Comparison of ENCODE assay signal across 12 cellular contexts in the genomic region with DNA sequence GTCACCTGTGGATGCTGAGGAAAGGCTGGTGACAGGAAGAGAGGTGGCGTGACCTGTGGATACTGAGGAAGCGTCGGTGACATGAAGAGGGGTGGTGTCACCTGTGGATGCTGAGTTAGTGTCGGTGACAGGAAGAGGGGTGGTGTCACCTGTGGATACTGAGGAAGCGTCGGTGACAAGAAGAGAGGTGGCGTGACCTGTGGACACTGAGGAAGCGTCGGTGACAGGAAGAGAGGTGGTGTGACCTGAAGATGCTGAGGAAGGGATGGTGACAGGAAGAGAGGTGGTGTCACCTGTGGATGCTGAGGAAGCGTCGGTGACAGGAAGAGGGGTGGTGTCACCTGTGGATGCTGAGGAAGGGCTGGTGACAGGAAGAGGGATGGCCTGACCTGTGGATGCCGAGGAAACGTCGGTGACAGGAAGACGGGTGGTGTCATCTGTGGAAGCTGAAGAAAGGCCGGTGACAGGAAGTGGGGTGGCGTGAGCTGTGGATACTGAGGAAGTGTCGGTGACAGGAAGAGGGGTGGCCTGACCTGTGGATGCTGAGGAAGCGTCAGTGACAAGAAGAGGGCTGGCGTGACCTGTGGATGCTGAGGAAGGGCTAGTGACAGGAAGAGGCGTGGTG. TPM values are rescaled to one million over a fixed set of nuclear protein-coding genes. Genes with fewer than 3 reads are reported as not detected.
DNase-seq lines count a peak whose midpoint lies in the region; ATAC-seq and TF ChIP-seq lines count a peak whose summit lies in the region.
"Not testable (repeated sequence)": the region's sequence is repeated elsewhere in the genome, so short reads cannot be mapped to it uniquely, and the experiment has no call there.
"Had no signal": no experiment of that assay in that cellular context is flagged by ENCODE, and none has a peak within 500 bp of the region (broad histone marks: within the 10 kb centered on the region; RNA-seq: fewer than 3 reads in every experiment).

No MANE protein-coding gene starts in this region.

- peaks cover 72 to 80% (median 78%) of the 10 kb centered on the region in 3 donors for H3K4me1 Mint-ChIP-seq in CD8-positive, alpha-beta memory T cell
- H3K4me1 Mint-ChIP-seq in activated CD4-positive, alpha-beta T cell treated with anti-CD3 and anti-CD28 coated beads for 36 hours, result peaks cover 61% of the 10 kb centered on the region
- H3K4me1 Mint-ChIP-seq in activated T-cell treated with anti-CD3 and anti-CD28 coated beads, Interleukin-2, amount 50 U/mL, for 24 hours (ENCODE audit: low read depth), result peaks cover 64% of the 10 kb centered on the region
- peaks cover 26% of the 10 kb centered on the region for H3K4me1 Mint-ChIP-seq in endothelial cell (ENCODE audit: unreplicated experiment)

- H3K4me3 Mint-ChIP-seq in CD8-positive, alpha-beta memory T cell, result peak overlapping the region; percentile 31 to 80 (median 64)
- not testable (repeated sequence) for H3K4me3 Mint-ChIP-seq in activated CD4-positive, alpha-beta T cell treated with anti-CD3 and anti-CD28 coated beads for 36 hours; activated T-cell treated with anti-CD3 and anti-CD28 coated beads, Interleukin-2, amount 50 U/mL, for 24 hours
- peak overlapping the region; percentile 62 for H3K4me3 Mint-ChIP-seq in endothelial cell (ENCODE audit: unreplicated experiment)

- H3K4me1 ChIP-seq in CD8-positive, alpha-beta memory T cell (ENCODE audit: insufficient read depth, low read length), result peaks cover 30% of the 10 kb centered on the region
- not testable (repeated sequence) for H3K4me1 ChIP-seq in aorta (ENCODE audit: control insufficient read depth in 1 of 2, insufficient read depth in 2 of 2, low read length in 2 of 2)

- not testable (repeated sequence) for H3K27ac ChIP-seq in CD8-positive, alpha-beta memory T cell (ENCODE audit: low read depth, low read length); aorta (ENCODE audit: low read depth in 1 of 2, low read length in 2 of 2)

- H3K9me3 ChIP-seq in CD8-positive, alpha-beta memory T cell (ENCODE audit: low read length), result peaks cover 15% of the 10 kb centered on the region
- H3K9me3 ChIP-seq in aorta (ENCODE audit: control insufficient read depth, low read length), result not testable (repeated sequence)

- CTCF ChIA-PET in CD8-positive, alpha-beta memory T cell (lab: Charles Lee); activated CD4-positive, alpha-beta T cell treated with anti-CD3 and anti-CD28 coated beads for 36 hours (lab: Charles Lee): not testable (repeated sequence)

- H3K4me3 ChIP-seq in CD8-positive, alpha-beta memory T cell (ENCODE audit: low read length); aorta (ENCODE audit: low read length in 2 of 2): not testable (repeated sequence)

- H3K27ac Mint-ChIP-seq in CD8-positive, alpha-beta memory T cell, result peak overlapping the region in 7 of 8 donors; percentile 71 to 99 (median 89)
- H3K27ac Mint-ChIP-seq in activated CD4-positive, alpha-beta T cell treated with anti-CD3 and anti-CD28 coated beads for 36 hours, result peak overlapping the region; percentile 56
- peak overlapping the region; percentile 84 for H3K27ac Mint-ChIP-seq in activated T-cell treated with anti-CD3 and anti-CD28 coated beads, Interleukin-2, amount 50 U/mL, for 24 hours
- H3K27ac Mint-ChIP-seq in activated naive CD4-positive, alpha-beta T cell treated with anti-CD3 and anti-CD28 coated beads, Interleukin-2, amount 50 U/mL, for 72 hours, result peak overlapping the region; percentile 7 to 83
- H3K27ac Mint-ChIP-seq in endothelial cell (ENCODE audit: unreplicated experiment), result peak overlapping the region; percentile 72

- H3K36me3 ChIP-seq in CD8-positive, alpha-beta memory T cell (ENCODE audit: insufficient read depth, low read length); aorta (ENCODE audit: control insufficient read depth in 1 of 2, insufficient read depth in 2 of 2, low read length in 1 of 2): not testable (repeated sequence)

- peaks cover 21 to 67% (median 55%) of the 10 kb centered on the region in 5 donors for H3K9me3 Mint-ChIP-seq in CD8-positive, alpha-beta memory T cell
- H3K9me3 Mint-ChIP-seq in activated CD4-positive, alpha-beta T cell treated with anti-CD3 and anti-CD28 coated beads for 36 hours (ENCODE audit: low read depth), result peaks cover 46% of the 10 kb centered on the region
- peaks cover 46% of the 10 kb centered on the region for H3K9me3 Mint-ChIP-seq in activated T-cell treated with anti-CD3 and anti-CD28 coated beads, Interleukin-2, amount 50 U/mL, for 24 hours
- peaks cover 63 to 65% of the 10 kb centered on the region in 2 donors for H3K9me3 Mint-ChIP-seq in activated naive CD4-positive, alpha-beta T cell treated with anti-CD3 and anti-CD28 coated beads, Interleukin-2, amount 50 U/mL, for 72 hours
- peaks cover 41% of the 10 kb centered on the region for H3K9me3 Mint-ChIP-seq in endothelial cell (ENCODE audit: unreplicated experiment)

- intact Hi-C loops in activated CD4-positive, alpha-beta T cell treated with anti-CD3 and anti-CD28 coated beads for 36 hours (cut with DNase I, micrococcal nuclease); aorta (cut with DNase I): not testable (repeated sequence)

- H3K36me3 Mint-ChIP-seq in CD8-positive, alpha-beta memory T cell, result peaks cover 0 to 55% (median 4%) of the 10 kb centered on the region in 3 donors
- peaks cover 22% of the 10 kb centered on the region for H3K36me3 Mint-ChIP-seq in activated CD4-positive, alpha-beta T cell treated with anti-CD3 and anti-CD28 coated beads for 36 hours (ENCODE audit: low read depth)
- peaks cover 12% of the 10 kb centered on the region for H3K36me3 Mint-ChIP-seq in activated T-cell treated with anti-CD3 and anti-CD28 coated beads, Interleukin-2, amount 50 U/mL, for 24 hours (ENCODE audit: low read depth)
- peaks cover 61 to 78% of the 10 kb centered on the region in 2 donors for H3K36me3 Mint-ChIP-seq in activated naive CD4-positive, alpha-beta T cell treated with anti-CD3 and anti-CD28 coated beads, Interleukin-2, amount 50 U/mL, for 72 hours
- H3K36me3 Mint-ChIP-seq in endothelial cell (ENCODE audit: low read depth, unreplicated experiment), result peaks cover 65% of the 10 kb centered on the region

- 92 to 93% methylated on average over 21 of the region's 21 CpGs for WGBS in aorta, 2 donors

- ATAC-seq in activated CD4-positive, alpha-beta T cell treated with anti-CD3 and anti-CD28 coated beads for 36 hours; activated naive CD4-positive, alpha-beta T cell treated with anti-CD3 and anti-CD28 coated beads, Interleukin-2, amount 50 U/mL, for 72 hours; omental fat pad (ENCODE audit: low FRiP score); aorta (ENCODE audit: low FRiP score): not testable (repeated sequence)

- POLR2A ChIA-PET in CD8-positive, alpha-beta memory T cell (lab: Charles Lee); activated CD4-positive, alpha-beta T cell treated with anti-CD3 and anti-CD28 coated beads for 36 hours (lab: Charles Lee): not testable (repeated sequence)

- TF ChIP-seq CTCF in endothelial cell (IDR thresholded peaks at IDR 0.05; ENCODE audit: unreplicated experiment); omental fat pad (IDR thresholded peaks at IDR 0.05): not testable (repeated sequence)

- H3K27me3 ChIP-seq in CD8-positive, alpha-beta memory T cell (ENCODE audit: insufficient read depth, low read length, poor library complexity, severe bottlenecking); aorta (ENCODE audit: control insufficient read depth in 1 of 2, insufficient read depth in 2 of 2, low read length in 1 of 2): not testable (repeated sequence)

- not testable (repeated sequence) for H3K27me3 Mint-ChIP-seq in CD8-positive, alpha-beta memory T cell; activated CD4-positive, alpha-beta T cell treated with anti-CD3 and anti-CD28 coated beads for 36 hours; activated T-cell treated with anti-CD3 and anti-CD28 coated beads, Interleukin-2, amount 50 U/mL, for 24 hours
- H3K27me3 Mint-ChIP-seq in endothelial cell (ENCODE audit: unreplicated experiment), result peaks cover 42% of the 10 kb centered on the region

- not testable (repeated sequence) for DNase-seq in CD8-positive, alpha-beta memory T cell; activated CD4-positive, alpha-beta T cell treated with anti-CD3 and anti-CD28 coated beads for 36 hours; activated T-cell treated with anti-CD3 and anti-CD28 coated beads, Interleukin-2, amount 50 U/mL, for 24 hours; activated naive CD4-positive, alpha-beta T cell treated with anti-CD3 and anti-CD28 coated beads, Interleukin-2, amount 50 U/mL, for 72 hours (ENCODE audit: low spot score in 2 of 2); endothelial cell (ENCODE audit: low spot score)
- peak; percentile 75 for DNase-seq in mesenteric fat pad (ENCODE audit: low spot score)
- peak; percentile 16 for DNase-seq in omental fat pad (ENCODE audit: low spot score)
- peak; percentile 24 to 62 for DNase-seq in aorta

RNA-seq across cellular contexts. Expression of a gene that starts 25.8 kb away (rescaled TPM):
- under 1 TPM; 0.24 to 0.35 TPM for total RNA-seq in CD8-positive, alpha-beta memory T cell
- not detected for polyA plus RNA-seq in CD8-positive, alpha-beta memory T cell
- under 1 TPM; 0.09 to 0.14 TPM for total RNA-seq in activated CD4-positive, alpha-beta T cell treated with anti-CD3 and anti-CD28 coated beads for 36 hours
- under 1 TPM; 0.32 to 0.41 TPM for total RNA-seq in activated naive CD4-positive, alpha-beta T cell treated with anti-CD3 and anti-CD28 coated beads, Interleukin-2, amount 50 U/mL, for 72 hours
- total RNA-seq in endothelial cell (ENCODE audit: unreplicated experiment), result 0.05 TPM
- total RNA-seq in mesenteric fat pad, result not detected
- under 1 TPM in 1 of 4 donors, not detected in 3; 0.09 TPM for total RNA-seq in omental fat pad
- total RNA-seq in aorta, result under 1 TPM in 1 of 2 donors, not detected in 1; 0.06 TPM
- under 1 TPM; 0.08 to 0.25 TPM for polyA plus RNA-seq in aorta
- total RNA-seq: GM23248, HT-29, IMR-90 had no signal
- polyA plus RNA-seq: BJ, GM23248, IMR-90 had no signal
